Comparison of ENCODE assay signal across 1 cellular context in genomic region chr2:62578837-62579640, GRCh38.
A peak's percentile ranks its signal among the peaks of the same experiment; 100 is the strongest.
TF ChIP-seq lines count a peak whose summit lies in the region.

No MANE protein-coding gene starts in this region.

TF ChIP-seq in HCT116, 20 proteins besides CTCF, POLR2A, EP300 and RAD21 (continued from another document):
- TF ChIP-seq ATF3 (IDR thresholded peaks at IDR 0.05) = peak; percentile 64; the same call in 1 of the 2 replicates
- peak; percentile 77; the same call in 1 of the 2 replicates for TF ChIP-seq CBX3 (IDR thresholded peaks at IDR 0.05; ENCODE audit: low read depth)
- no peak for TF ChIP-seq ELF1 (IDR thresholded peaks at IDR 0.05; ENCODE audit: borderline replicate concordance, low read depth)
- TF ChIP-seq JUND (IDR thresholded peaks at IDR 0.05) = peak; percentile 90
- TF ChIP-seq EZH2 (IDR thresholded peaks at IDR 0.05) = no peak
- no peak for TF ChIP-seq EGR1 (IDR thresholded peaks at IDR 0.05; ENCODE audit: low read depth)
